Comparison of ENCODE assay signal across 19 cellular contexts in genomic region chr12:88538250-88538649, GRCh38.
"Had no signal": no experiment of that assay in that cellular context is flagged by ENCODE, and none has a peak within 500 bp of the region (broad histone marks: within the 10 kb centered on the region; RNA-seq: fewer than 3 reads in every experiment).

No MANE protein-coding gene starts in this region.

- H3K27me3 ChIP-seq: gastrocnemius medialis, neutrophil, sigmoid colon, spleen, thyroid gland had no signal

- H3K36me3 ChIP-seq: gastrocnemius medialis, neutrophil, spleen, thyroid gland had no signal

- H3K4me3 ChIP-seq: gastrocnemius medialis, sigmoid colon, spleen, thyroid gland had no signal

- H3K9me3 ChIP-seq: gastrocnemius medialis, neutrophil, sigmoid colon, spleen, thyroid gland had no signal

- H3K4me1 ChIP-seq: gastrocnemius medialis, parathyroid adenoma, sigmoid colon, spleen, thyroid gland had no signal

- DNase-seq: activated CD4-positive, alpha-beta T cell treated with anti-CD3 and anti-CD28 coated beads, Interleukin-2, amount 50 U/mL, for 1 hour; activated CD4-positive, CD25-positive, alpha-beta regulatory T cell treated with anti-CD3 and anti-CD28 coated beads, Interleukin-2, amount 50 U/mL, for 72 hours; activated CD8-positive, alpha-beta memory T cell treated with anti-CD3 and anti-CD28 coated beads, Interleukin-2, amount 50 U/mL, for 4 hours; activated effector memory CD4-positive, alpha-beta T cell treated with anti-CD3 and anti-CD28 coated beads, Interleukin-2, amount 50 U/mL, for 16 hours; activated naive CD4-positive, alpha-beta T cell treated with anti-CD3 and anti-CD28 coated beads, Interleukin-2, amount 50 U/mL, for 16 hours; activated T-cell treated with anti-CD3 and anti-CD28 coated beads, Interleukin-2, amount 50 U/mL, for 4 hours; amniotic stem cell; dermis blood vessel endothelial cell; effector memory CD4-positive, alpha-beta T cell; head of caudate nucleus; kidney; sigmoid colon; spleen; stimulated activated CD4-positive, alpha-beta T cell treated with anti-CD3 and anti-CD28 coated beads, Interleukin-4, amount 100 ng/mL, for 4 hours; T1000 had no signal
